Comparison of ENCODE assay signal across 8 cellular contexts in genomic region chr1:33472349-33472980, GRCh38. TPM values are rescaled to one million over a fixed set of nuclear protein-coding genes. Genes with fewer than 3 reads are reported as not detected.
DNase-seq lines count a peak whose midpoint lies in the region; TF ChIP-seq lines count a peak whose summit lies in the region.

TSS of gene ZSCAN20 (plus strand) at chr1:33472645. CDS start at chr1:33479289, 6,644 bp downstream.

- H3K27ac Mint-ChIP-seq in HFFc6, result peak within 1 kb of the TSS; percentile 65

- H3K27me3 Mint-ChIP-seq in HFFc6 (ENCODE audit: insufficient read depth), result no peaks in the 10 kb centered on the region

- DNase-seq in GM04503 (ENCODE audit: low read depth) (peak; percentile 93), HFFc6 (peak; percentile 99), NAMALWA (ENCODE audit: low spot score) (peak; percentile 95), SK-N-DZ (ENCODE audit: low spot score) (peak; percentile 97), globus pallidus (ENCODE audit: low spot score) (peak; percentile 98), non-pigmented ciliary epithelial cell (ENCODE audit: low read depth) (peak; percentile 92), superior temporal gyrus (ENCODE audit: extremely low spot score) (peak; percentile 99)
- peak; percentile 91 for DNase-seq in activated naive CD4-positive, alpha-beta T cell treated with anti-CD3 and anti-CD28 coated beads, Interleukin-2, amount 50 U/mL, for 16 hours

- no peaks in the 10 kb centered on the region for H3K9me3 Mint-ChIP-seq in HFFc6

- peak within 1 kb of the TSS; percentile 87 for H3K4me3 Mint-ChIP-seq in HFFc6

- peaks cover 58% of the 10 kb centered on the region for H3K4me1 Mint-ChIP-seq in HFFc6 (ENCODE audit: low read depth)

- H3K36me3 Mint-ChIP-seq in HFFc6 (ENCODE audit: low read depth), result peaks cover 11% of the 10 kb centered on the region; the same call in 1 of the 2 replicates

- no peak; the same call in 1 of the 2 replicates for TF ChIP-seq CTCF in HFFc6 (IDR thresholded peaks at IDR 0.05)

RNA-seq across cellular contexts. Expression of gene ZSCAN20, which starts in this region (rescaled TPM):
- 1 to 10 TPM; 5.0 to 6.2 (median 5.6) TPM for total RNA-seq in HFFc6 (2021; fragmentation: NEBNext Ultra II Directional; extraction: Animal tissue kit (Norgen Biotek cat#: 25700))
- polyA plus RNA-seq in SK-N-DZ (2014; cell fraction: cytosol; rRNA removed), result 2.4 and 5.0 TPM in 2 replicates
- 2.3 and 4.0 TPM in 2 replicates for polyA plus RNA-seq in SK-N-DZ (2014; cell fraction: nucleus; rRNA removed)

Comparison
In these comparisons a context has a peak if more than half of its experiments do, and no peak if none do; other contexts are left out.
1. Peak in every context shown above with its lines: DNase-seq.